ENCODE assay signal across 14 cellular contexts in genomic region chr3:11661052-11661656, GRCh38. TPM values are rescaled to one million over a fixed set of nuclear protein-coding genes. Genes with fewer than 3 reads are reported as not detected.
A peak's percentile ranks its signal among the peaks of the same experiment; 100 is the strongest.
DNase-seq lines count a peak whose midpoint lies in the region; ATAC-seq and TF ChIP-seq lines count a peak whose summit lies in the region.
"Had no signal": no experiment of that assay in that cellular context is flagged by ENCODE, and none has a peak within 500 bp of the region (broad histone marks: within the 10 kb centered on the region; RNA-seq: fewer than 3 reads in every experiment).

No MANE protein-coding gene starts in this region.

- H3K4me3 ChIP-seq in HEK293 (ENCODE audit: low read depth, low read length) (no peak overlapping the region), fibroblast of the aortic adventitia (ENCODE audit: low read depth, low read length) (no peak overlapping the region), thoracic aorta (no peak overlapping the region), lower lobe of right lung (no peak overlapping the region)
- H3K4me3 ChIP-seq: dorsolateral prefrontal cortex, thyroid gland had no signal

- ATAC-seq in thoracic aorta (ENCODE audit: insufficient number of reproducible peaks, low FRiP score, low read depth) (no peak), lower lobe of right lung (no peak), HG03439 (IDR thresholded peaks at IDR 0.05; ENCODE audit: unreplicated experiment) (no peak)
- ATAC-seq: Panc1; sciatic nerve; stimulated activated naive B cell treated with anti-CD40 and anti-IgM and Interleukin-4, amounts not matched to agents 10 μg/mL and 1 μg/mL and 100 μg/mL, for 72 hours had no signal

- H3K27ac ChIP-seq in HEK293 (ENCODE audit: extremely low read depth, low read depth, low read length) (no peak overlapping the region), VCaP (peak overlapping the region; percentile 34), thoracic aorta (peak overlapping the region; percentile 56 to 84), lower lobe of right lung (no peak overlapping the region)
- H3K27ac ChIP-seq: dorsolateral prefrontal cortex, thyroid gland had no signal

- H3K4me1 ChIP-seq in HEK293 (ENCODE audit: control insufficient read depth, insufficient read depth, low read length) (no peaks in the 10 kb centered on the region), thoracic aorta (ENCODE audit: control insufficient read depth in 1 of 2, low read depth in 2 of 2) (peaks cover 4 to 66% of the 10 kb centered on the region in 2 donors), lower lobe of right lung (peaks cover 16% of the 10 kb centered on the region)

- intact Hi-C loops in lower lobe of right lung (cut with DNase I) = loop anchor here (5.0 kb wide), 1 partner anchor 289 kb away; no protein-coding TSS in a partner anchor

- TF ChIP-seq CTCF in HEK293 (tag by site-specific recombination; IDR thresholded peaks at IDR 0.05) (no peak), VCaP (conservative IDR thresholded peaks at IDR 0.05) (no peak), fibroblast of the aortic adventitia (IDR thresholded peaks at IDR 0.05; ENCODE audit: insufficient read depth, low read length) (no peak), thoracic aorta (IDR thresholded peaks at IDR 0.05) (no peak), lower lobe of right lung (IDR thresholded peaks at IDR 0.05) (no peak)

- POLR2A ChIA-PET in HEK293 (lab: Yijun Ruan, JAX) = no interaction called here

- H3K27me3 ChIP-seq in thoracic aorta (replicated peaks; ENCODE audit: insufficient read depth) (no peaks in the 10 kb centered on the region), lower lobe of right lung (ENCODE audit: low read depth) (no peaks in the 10 kb centered on the region)
- H3K27me3 ChIP-seq: dorsolateral prefrontal cortex, thyroid gland had no signal

- no peaks in the 10 kb centered on the region for H3K36me3 ChIP-seq in HEK293 (ENCODE audit: control insufficient read depth in 2 of 2, insufficient read depth in 1 of 2, low read length in 2 of 2)
- no peaks in the 10 kb centered on the region for H3K36me3 ChIP-seq in thoracic aorta
- no peaks in the 10 kb centered on the region for H3K36me3 ChIP-seq in lower lobe of right lung
- H3K36me3 ChIP-seq: thyroid gland had no signal

- DNase-seq in fibroblast of the aortic adventitia (ENCODE audit: low read depth) (peak; percentile 27), thoracic aorta (ENCODE audit: low spot score) (no peak), lower lobe of right lung (no peak), NCI-H2029 (lab: John Stamatoyannopoulos, UW) (no peak)
- DNase-seq: activated naive CD8-positive, alpha-beta T cell treated with anti-CD3 and anti-CD28 coated beads for 36 hours; dorsolateral prefrontal cortex; NCI-H82; stimulated activated naive B cell treated with anti-CD40 and anti-IgM and Interleukin-4, amounts not matched to agents 10 μg/mL and 1 μg/mL and 100 μg/mL, for 72 hours; thyroid gland had no signal

- H3K9me3 ChIP-seq in HEK293 (ENCODE audit: control insufficient read depth, insufficient read depth, low read depth, low read length) = no peaks in the 10 kb centered on the region
- H3K9me3 ChIP-seq in thoracic aorta = no peaks in the 10 kb centered on the region
- H3K9me3 ChIP-seq in lower lobe of right lung = no peaks in the 10 kb centered on the region
- H3K9me3 ChIP-seq: thyroid gland had no signal

- CTCF ChIA-PET in HEK293 (lab: Yijun Ruan, JAX) = interaction anchor here (0.5 to 3.1 kb wide), 5 partner anchors 10 to 634 kb away, joined by 3 to 10 read pairs (median 3); no protein-coding TSS in a partner anchor

TF ChIP-seq in HEK293, 187 proteins besides CTCF, POLR2A, EP300 and RAD21 (continues in another document):
- TF ChIP-seq ZNF791 (tag by site-specific recombination; IDR thresholded peaks at IDR 0.05) (0 out of 2 replicates have a peak, but pooled peaks have one; percentile 20), ZNF501 (tag by site-specific recombination; IDR thresholded peaks at IDR 0.05) (0 out of 2 replicates have a peak, but pooled peaks have one; percentile 44), HOXA7 (CRISPR knock-in tag; IDR thresholded peaks at IDR 0.05; ENCODE audit: borderline replicate concordance) (no peak), ZNF629 (tag by site-specific recombination; IDR thresholded peaks at IDR 0.05) (peak; percentile 66; the same call in 1 of the 2 replicates), ZNF202 (tag by site-specific recombination; IDR thresholded peaks at IDR 0.05; ENCODE audit: borderline replicate concordance) (peak; percentile 23; the same call in 1 of the 2 replicates), AEBP2 (tag by site-specific recombination; IDR thresholded peaks at IDR 0.05; ENCODE audit: borderline replicate concordance) (no peak), ZSCAN4 (tag by site-specific recombination; IDR thresholded peaks at IDR 0.05) (no peak), KLF17 (tag by site-specific recombination; IDR thresholded peaks at IDR 0.05) (no peak), WT1 (tag by site-specific recombination; IDR thresholded peaks at IDR 0.05) (no peak), ZNF530 (tag by site-specific recombination; IDR thresholded peaks at IDR 0.05; ENCODE audit: low read depth) (no peak; the same call in 1 of the 2 replicates), ZNF18 (tag by site-specific recombination; IDR thresholded peaks at IDR 0.05) (no peak), ZBTB21 (tag by site-specific recombination; IDR thresholded peaks at IDR 0.05) (peak; percentile 75), ZBTB8A (tag by site-specific recombination; IDR thresholded peaks at IDR 0.05) (peak; percentile 61), ZNF366 (tag by site-specific recombination; conservative IDR thresholded peaks at IDR 0.05) (no peak), ZEB2 (tag by site-specific recombination; IDR thresholded peaks at IDR 0.05) (no peak), ZBTB17 (tag by site-specific recombination; IDR thresholded peaks at IDR 0.05) (no peak), ZNF157 (tag by site-specific recombination; IDR thresholded peaks at IDR 0.05) (no peak), GLI4 (tag by site-specific recombination; IDR thresholded peaks at IDR 0.05) (no peak), IKZF3 (tag by site-specific recombination; IDR thresholded peaks at IDR 0.05) (no peak)

RNA-seq across cellular contexts. Expression of gene VGLL4, which starts 17.4 kb away (rescaled TPM):
- total RNA-seq in fibroblast of the aortic adventitia (ENCODE audit: low replicate concordance) (94.2 and 131 TPM in 2 replicates), thoracic aorta (100 to 1,000 TPM; 113 to 114 TPM), lower lobe of right lung (45.5 TPM)

Comparison
In these comparisons a context has a peak if more than half of its experiments do, and no peak if none do; other contexts are left out.
1. H3K27ac ChIP-seq: peak in VCaP (single experiment) and thoracic aorta (2 of 2); none in HEK293 (single experiment) and lower lobe of right lung (single experiment).